20 cellular contexts compared by ENCODE assay signal in genomic region chr4:24799196-24799543, GRCh38. TPM values are rescaled to one million over a fixed set of nuclear protein-coding genes. Genes with fewer than 3 reads are reported as not detected.
"Had no signal": no experiment of that assay in that cellular context is flagged by ENCODE, and none has a peak within 500 bp of the region (broad histone marks: within the 10 kb centered on the region; RNA-seq: fewer than 3 reads in every experiment).

No MANE protein-coding gene starts in this region.

- DNase-seq: cortex of kidney; dorsolateral prefrontal cortex; effector CD8-positive, alpha-beta T cell; esophagus squamous epithelium; foreskin fibroblast; left cardiac atrium; mesenchymal stem cell; naive B cell; right lobe of liver; stimulated activated CD4-positive, alpha-beta T cell treated with anti-CD3 and anti-CD28 coated beads, Interleukin-4, amount 100 ng/mL, for 1 hour; stimulated activated CD8-positive, alpha-beta memory T cell treated with anti-CD3 and anti-CD28 coated beads, Interleukin-4, amount 100 ng/mL, for 48 hours; trophoblast cell had no signal

- H3K36me3 ChIP-seq: esophagus squamous epithelium, prostate gland, right lobe of liver, thoracic aorta had no signal

- H3K27me3 ChIP-seq: right lobe of liver had no signal

- H3K36me3 Mint-ChIP-seq: naive B cell; stimulated activated effector memory CD8-positive, alpha-beta T cell treated with anti-CD3 and anti-CD28 coated beads, Interleukin-12 subunit alpha, Interleukin-12 subunit beta, amount 100 ng/mL, for 72 hours had no signal

- H3K9me3 ChIP-seq: esophagus squamous epithelium, prostate gland, right lobe of liver, thoracic aorta had no signal

- H3K4me3 ChIP-seq: lung, prostate gland had no signal

- H3K9me3 Mint-ChIP-seq: stimulated activated effector memory CD8-positive, alpha-beta T cell treated with anti-CD3 and anti-CD28 coated beads, Interleukin-12 subunit alpha, Interleukin-12 subunit beta, amount 100 ng/mL, for 72 hours; stimulated activated naive CD8-positive, alpha-beta T cell treated with anti-CD3 and anti-CD28 coated beads, Interleukin-15, Interleukin-2, amounts not matched to agents 100 ng/mL and 50 ng/mL, for 24 hours had no signal

- H3K27ac Mint-ChIP-seq: naive B cell; stimulated activated effector memory CD8-positive, alpha-beta T cell treated with anti-CD3 and anti-CD28 coated beads, Interleukin-12 subunit alpha, Interleukin-12 subunit beta, amount 100 ng/mL, for 72 hours; stimulated activated naive CD8-positive, alpha-beta T cell treated with anti-CD3 and anti-CD28 coated beads, Interleukin-15, Interleukin-2, amounts not matched to agents 100 ng/mL and 50 ng/mL, for 24 hours had no signal

- H3K4me1 Mint-ChIP-seq: naive B cell; stimulated activated effector memory CD8-positive, alpha-beta T cell treated with anti-CD3 and anti-CD28 coated beads, Interleukin-12 subunit alpha, Interleukin-12 subunit beta, amount 100 ng/mL, for 72 hours had no signal

- H3K4me3 Mint-ChIP-seq: stimulated activated effector memory CD8-positive, alpha-beta T cell treated with anti-CD3 and anti-CD28 coated beads, Interleukin-12 subunit alpha, Interleukin-12 subunit beta, amount 100 ng/mL, for 72 hours; stimulated activated naive CD8-positive, alpha-beta T cell treated with anti-CD3 and anti-CD28 coated beads, Interleukin-15, Interleukin-2, amounts not matched to agents 100 ng/mL and 50 ng/mL, for 24 hours had no signal

- H3K27ac ChIP-seq: dorsolateral prefrontal cortex, epithelial cell of prostate, parathyroid adenoma, prostate gland, right lobe of liver had no signal

- H3K4me1 ChIP-seq: parathyroid adenoma, prostate gland had no signal

RNA-seq across cellular contexts. Expression of gene SOD3, which starts 3.8 kb away (rescaled TPM):
- polyA plus RNA-seq: neural cell had no signal
